1 cellular context compared by ENCODE assay signal in the genomic region with DNA sequence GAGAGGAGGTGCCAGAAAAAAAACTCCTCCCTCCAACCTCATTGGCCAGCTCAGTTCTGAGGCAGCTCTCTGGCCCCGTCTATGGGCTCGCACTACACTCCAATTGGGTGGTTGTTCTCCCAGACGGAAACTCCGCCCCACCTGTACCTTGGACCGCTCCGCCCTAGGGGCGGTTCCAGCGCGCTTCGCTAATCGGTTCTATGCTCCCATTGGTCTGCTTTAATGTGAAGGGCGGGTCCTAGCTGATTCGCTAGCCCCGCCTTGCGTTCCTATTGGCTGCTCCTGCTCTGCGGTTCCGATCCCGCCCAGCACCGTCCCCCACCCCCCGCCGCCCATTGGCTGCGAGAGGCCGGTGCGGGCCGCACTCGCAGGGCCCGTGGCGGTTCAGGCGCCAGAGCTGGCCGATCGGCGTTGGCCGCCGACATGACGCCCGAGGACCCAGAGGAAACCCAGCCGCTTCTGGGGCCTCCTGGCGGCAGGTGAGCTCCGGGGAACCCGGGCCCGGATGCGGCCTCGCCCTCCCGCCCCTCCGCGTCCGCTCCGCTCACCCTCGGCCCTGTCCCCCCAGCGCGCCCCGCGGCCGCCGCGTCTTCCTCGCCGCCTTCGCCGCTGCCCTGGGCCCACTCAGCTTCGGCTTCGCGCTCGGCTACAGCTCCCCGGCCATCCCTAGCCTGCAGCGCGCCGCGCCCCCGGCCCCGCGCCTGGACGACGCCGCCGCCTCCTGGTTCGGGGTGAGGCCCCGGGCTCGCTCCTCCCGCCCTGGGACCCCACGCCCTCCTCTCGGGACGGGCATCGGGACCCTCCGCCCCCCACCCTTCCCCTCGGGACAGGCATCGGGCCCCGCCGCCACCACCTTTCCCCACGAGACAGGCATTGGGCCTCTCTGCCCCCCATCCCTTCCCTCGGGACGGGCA.
TF ChIP-seq lines count a peak whose summit lies in the region.

A gene with protein sequence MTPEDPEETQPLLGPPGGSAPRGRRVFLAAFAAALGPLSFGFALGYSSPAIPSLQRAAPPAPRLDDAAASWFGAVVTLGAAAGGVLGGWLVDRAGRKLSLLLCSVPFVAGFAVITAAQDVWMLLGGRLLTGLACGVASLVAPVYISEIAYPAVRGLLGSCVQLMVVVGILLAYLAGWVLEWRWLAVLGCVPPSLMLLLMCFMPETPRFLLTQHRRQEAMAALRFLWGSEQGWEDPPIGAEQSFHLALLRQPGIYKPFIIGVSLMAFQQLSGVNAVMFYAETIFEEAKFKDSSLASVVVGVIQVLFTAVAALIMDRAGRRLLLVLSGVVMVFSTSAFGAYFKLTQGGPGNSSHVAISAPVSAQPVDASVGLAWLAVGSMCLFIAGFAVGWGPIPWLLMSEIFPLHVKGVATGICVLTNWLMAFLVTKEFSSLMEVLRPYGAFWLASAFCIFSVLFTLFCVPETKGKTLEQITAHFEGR (plus strand): TSS at position 362 of the 914 bp plus-strand sequence. CDS start 62 bp downstream, at position 424.

TF ChIP-seq in IMR-90, 13 proteins besides CTCF, POLR2A, EP300 and RAD21:
- no peak for TF ChIP-seq MXI1 (IDR thresholded peaks at IDR 0.05; ENCODE audit: borderline replicate concordance, low read depth, low read length)
- TF ChIP-seq FOS (IDR thresholded peaks at IDR 0.05; ENCODE audit: low read depth, low read length): 0 out of 2 replicates have a peak, but pooled peaks have one; percentile 21
- no peak for TF ChIP-seq CEBPB (IDR thresholded peaks at IDR 0.05; ENCODE audit: low read depth, low read length)
- TF ChIP-seq RFX5 (IDR thresholded peaks at IDR 0.05; ENCODE audit: low read depth, low read length): peak; percentile 39; the same call in 1 of the 2 replicates
- TF ChIP-seq BHLHE40 (IDR thresholded peaks at IDR 0.05; ENCODE audit: low read depth, low read length): no peak
- peak; percentile 66; the same call in 1 of the 2 replicates for TF ChIP-seq MAZ (IDR thresholded peaks at IDR 0.05; ENCODE audit: borderline replicate concordance, low read depth, low read length)
